Comparison of ENCODE assay signal across 11 cellular contexts in the genomic region with DNA sequence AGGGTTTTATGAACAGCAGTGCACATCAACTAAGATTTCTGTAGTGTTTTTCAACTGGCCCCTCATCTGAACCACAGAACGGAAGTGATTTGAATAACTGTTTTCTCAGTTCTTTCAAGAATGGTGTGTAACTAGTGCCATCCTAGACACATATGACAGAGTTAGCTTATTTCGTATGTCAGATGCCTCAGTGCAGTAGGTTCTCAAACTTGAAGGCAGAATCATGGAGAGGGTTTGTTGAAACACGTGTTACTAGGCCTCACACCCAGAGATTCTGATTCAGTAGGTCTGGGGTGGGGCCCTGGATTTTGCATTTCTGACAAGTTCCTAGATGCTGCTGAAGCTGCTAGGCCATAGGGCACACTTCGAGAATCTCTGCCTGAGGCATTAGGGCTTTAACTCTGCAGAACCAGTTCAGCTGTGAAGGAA. TPM values are rescaled to one million over a fixed set of nuclear protein-coding genes. Genes with fewer than 3 reads are reported as not detected.
DNase-seq lines count a peak whose midpoint lies in the region; ATAC-seq and TF ChIP-seq lines count a peak whose summit lies in the region.
"Had no signal": no experiment of that assay in that cellular context is flagged by ENCODE, and none has a peak within 500 bp of the region (broad histone marks: within the 10 kb centered on the region; RNA-seq: fewer than 3 reads in every experiment).

No MANE protein-coding gene starts in this region.

- H3K9ac ChIP-seq in H9 (ENCODE audit: extremely low read depth, insufficient read length, low read length): no peak overlapping the region

- no peak overlapping the region for H2BK15ac ChIP-seq in H9 (ENCODE audit: low read depth, low read length)

- H3K4me2 ChIP-seq in H9 (ENCODE audit: insufficient read depth, insufficient read length, low read length): no peak overlapping the region

- H3K4ac ChIP-seq in H9 (ENCODE audit: low read depth, low read length): no peak overlapping the region

- ATAC-seq in GM18861 (IDR thresholded peaks at IDR 0.05; ENCODE audit: unreplicated experiment): peak; percentile 99
- peak; percentile 100 for ATAC-seq in GM21529 (IDR thresholded peaks at IDR 0.05; ENCODE audit: unreplicated experiment)
- ATAC-seq in HG03175 (IDR thresholded peaks at IDR 0.05; ENCODE audit: unreplicated experiment): peak; percentile 99
- ATAC-seq in left lobe of liver: no peak
- ATAC-seq: effector memory CD8-positive, alpha-beta T cell had no signal

- no peak overlapping the region for H4K5ac ChIP-seq in H9 (ENCODE audit: insufficient read length, low read depth, low read length)

- H3K79me1 ChIP-seq in H9 (ENCODE audit: insufficient read depth, low read depth, low read length, poor library complexity, severe bottlenecking): no peaks in the 10 kb centered on the region

- DNase-seq in epithelial cell of prostate (ENCODE audit: low read depth, low spot score) (peak; percentile 34), NCI-H1092 treated with DMSO at 0.1 percent for 48 hours (lab: John Stamatoyannopoulos, UW) (no peak), H9 (no peak), left lobe of liver (ENCODE audit: low spot score) (no peak), midbrain (lab: John Stamatoyannopoulos, UW) (no peak)
- DNase-seq: effector memory CD8-positive, alpha-beta T cell; immature natural killer cell; stimulated activated CD4-positive, alpha-beta T cell treated with anti-CD3 and anti-CD28 coated beads, Interleukin-4, amount 100 ng/mL, for 1 hour had no signal

- H3K23ac ChIP-seq in H9 (ENCODE audit: insufficient read length, low read depth, low read length): no peak overlapping the region

- H3K27ac ChIP-seq in epithelial cell of prostate: no peak overlapping the region
- no peak overlapping the region for H3K27ac ChIP-seq in H9 (ENCODE audit: insufficient read length, low read depth, low read length)

- no peaks in the 10 kb centered on the region for H4K20me1 ChIP-seq in H9 (ENCODE audit: control insufficient read depth, insufficient read depth, insufficient read length)

- no peak overlapping the region for H3K56ac ChIP-seq in H9 (ENCODE audit: insufficient read length, low read depth, low read length)

- H3K14ac ChIP-seq in H9 (ENCODE audit: insufficient read depth, low read length): no peak overlapping the region

- H3T11ph ChIP-seq in H9 (ENCODE audit: low read length): no peak overlapping the region

- H3K23me2 ChIP-seq in H9 (ENCODE audit: insufficient read length, low read depth, low read length, poor library complexity, severe bottlenecking): no peaks in the 10 kb centered on the region

- H4K8ac ChIP-seq in H9 (replicated peaks; ENCODE audit: insufficient read length, low read depth, low read length): no peak overlapping the region

- no peak overlapping the region for H2AFZ ChIP-seq in H9 (ENCODE audit: low read length)

- no peaks in the 10 kb centered on the region for H3K27me3 ChIP-seq in H9 (ENCODE audit: insufficient read depth, low read length)

- peaks cover 5% of the 10 kb centered on the region for H3K27me3 Mint-ChIP-seq in H9 (ENCODE audit: low read depth)
- H3K27me3 Mint-ChIP-seq: effector memory CD8-positive, alpha-beta T cell had no signal

- peaks cover 7% of the 10 kb centered on the region; the same call in 1 of the 2 replicates for H3K4me1 ChIP-seq in H9 (ENCODE audit: insufficient read depth, low read length)

- TF ChIP-seq CTCF in H9 (conservative IDR thresholded peaks at IDR 0.05): no peak

- H3K27ac Mint-ChIP-seq in H9: no peak overlapping the region
- H3K27ac Mint-ChIP-seq: effector memory CD8-positive, alpha-beta T cell; immature natural killer cell had no signal

- peaks cover 11 to 12% of the 10 kb centered on the region in 2 experiments for H3K4me1 Mint-ChIP-seq in H9
- H3K4me1 Mint-ChIP-seq: immature natural killer cell had no signal

- no peak overlapping the region for H3K18ac ChIP-seq in H9 (ENCODE audit: insufficient read length, low read depth, low read length)

- no peak overlapping the region for H3K4me3 Mint-ChIP-seq in H9
- H3K4me3 Mint-ChIP-seq: effector memory CD8-positive, alpha-beta T cell; immature natural killer cell had no signal

- no peak overlapping the region for H4K91ac ChIP-seq in H9 (ENCODE audit: insufficient read length, low read depth, low read length)

- WGBS in H9 (ENCODE audit: extremely low coverage, insufficient read length, low lambda C conversion rate): no CpG with 5 or more reads among the region's 4 CpGs

- H2BK12ac ChIP-seq in H9 (ENCODE audit: insufficient read length, low read depth, low read length): no peak overlapping the region

- H2BK5ac ChIP-seq in H9 (ENCODE audit: insufficient read length, low read length): no peak overlapping the region

- H3K79me2 ChIP-seq in H9 (ENCODE audit: insufficient read depth, low read length): no peaks in the 10 kb centered on the region

- no peak overlapping the region for H2BK20ac ChIP-seq in H9 (ENCODE audit: low read depth, low read length, poor library complexity, severe bottlenecking)

- no peak overlapping the region for H2AK5ac ChIP-seq in H9 (ENCODE audit: insufficient read length, low read length)

- no peaks in the 10 kb centered on the region for H3K9me3 Mint-ChIP-seq in H9
- H3K9me3 Mint-ChIP-seq: effector memory CD8-positive, alpha-beta T cell; immature natural killer cell had no signal

- peaks cover 0 to 13% (median 4%) of the 10 kb centered on the region in 3 experiments; a peak in 3 of 7 replicates for H3K36me3 Mint-ChIP-seq in H9 (ENCODE audit: insufficient read depth in 1 of 3, low read depth in 3 of 3)

- no peak overlapping the region for H2BK120ac ChIP-seq in H9 (ENCODE audit: low read depth, low read length, poor library complexity, severe bottlenecking)

- H3K9me3 ChIP-seq in H9 (ENCODE audit: control insufficient read depth, low read depth, low read length): no peaks in the 10 kb centered on the region

RNA-seq across cellular contexts. Expression of gene SCCPDH, which starts 49.0 kb away (rescaled TPM):
- total RNA-seq in H9 (2021) (19.5 and 20.7 TPM in 2 replicates), left lobe of liver (94.6 TPM)
